In the genomic region with DNA sequence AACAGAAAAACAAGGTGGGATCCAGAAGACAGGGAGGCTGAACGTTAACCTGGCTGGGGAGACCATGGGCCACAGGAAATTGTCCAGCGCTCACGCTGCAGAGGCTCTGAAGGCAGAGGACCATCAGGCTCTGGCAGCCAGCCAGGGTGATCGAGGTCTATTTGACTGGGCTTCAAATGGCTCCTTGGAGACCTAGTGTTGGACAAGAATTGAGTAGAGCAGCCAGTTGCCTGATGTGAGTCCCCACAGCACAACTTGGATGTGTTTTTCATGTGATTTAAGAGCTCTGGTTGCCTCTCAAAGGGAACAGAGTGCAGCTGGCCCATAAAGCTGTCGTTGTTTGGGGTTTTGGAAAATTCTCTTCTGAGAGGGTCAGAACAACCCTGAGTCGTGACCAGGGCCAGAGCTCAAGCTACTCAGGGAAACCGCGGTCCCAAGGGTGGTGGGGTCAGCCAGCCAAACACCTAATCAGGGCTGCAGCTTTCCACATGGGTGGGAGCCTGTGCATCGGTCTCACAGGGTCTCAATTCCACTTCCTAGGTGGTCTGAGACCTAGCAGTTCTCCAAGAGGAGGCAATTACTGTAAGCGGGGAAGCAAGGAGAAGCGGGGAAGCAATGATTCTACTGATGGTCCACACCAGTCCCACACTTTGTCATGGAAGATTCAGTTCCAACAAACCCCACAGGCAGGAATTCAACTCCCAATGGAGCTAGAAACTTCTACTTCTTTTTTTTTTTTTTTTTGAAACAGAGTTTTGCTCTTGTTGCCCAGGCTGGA, we compare ENCODE assay signal across 1 cellular context.
TF ChIP-seq lines count a peak whose summit lies in the region.

No MANE protein-coding gene starts in this region.

TF ChIP-seq in GM23338, 12 proteins besides CTCF, POLR2A, EP300 and RAD21 (continued from another document):
- TF ChIP-seq, protein P1, sequence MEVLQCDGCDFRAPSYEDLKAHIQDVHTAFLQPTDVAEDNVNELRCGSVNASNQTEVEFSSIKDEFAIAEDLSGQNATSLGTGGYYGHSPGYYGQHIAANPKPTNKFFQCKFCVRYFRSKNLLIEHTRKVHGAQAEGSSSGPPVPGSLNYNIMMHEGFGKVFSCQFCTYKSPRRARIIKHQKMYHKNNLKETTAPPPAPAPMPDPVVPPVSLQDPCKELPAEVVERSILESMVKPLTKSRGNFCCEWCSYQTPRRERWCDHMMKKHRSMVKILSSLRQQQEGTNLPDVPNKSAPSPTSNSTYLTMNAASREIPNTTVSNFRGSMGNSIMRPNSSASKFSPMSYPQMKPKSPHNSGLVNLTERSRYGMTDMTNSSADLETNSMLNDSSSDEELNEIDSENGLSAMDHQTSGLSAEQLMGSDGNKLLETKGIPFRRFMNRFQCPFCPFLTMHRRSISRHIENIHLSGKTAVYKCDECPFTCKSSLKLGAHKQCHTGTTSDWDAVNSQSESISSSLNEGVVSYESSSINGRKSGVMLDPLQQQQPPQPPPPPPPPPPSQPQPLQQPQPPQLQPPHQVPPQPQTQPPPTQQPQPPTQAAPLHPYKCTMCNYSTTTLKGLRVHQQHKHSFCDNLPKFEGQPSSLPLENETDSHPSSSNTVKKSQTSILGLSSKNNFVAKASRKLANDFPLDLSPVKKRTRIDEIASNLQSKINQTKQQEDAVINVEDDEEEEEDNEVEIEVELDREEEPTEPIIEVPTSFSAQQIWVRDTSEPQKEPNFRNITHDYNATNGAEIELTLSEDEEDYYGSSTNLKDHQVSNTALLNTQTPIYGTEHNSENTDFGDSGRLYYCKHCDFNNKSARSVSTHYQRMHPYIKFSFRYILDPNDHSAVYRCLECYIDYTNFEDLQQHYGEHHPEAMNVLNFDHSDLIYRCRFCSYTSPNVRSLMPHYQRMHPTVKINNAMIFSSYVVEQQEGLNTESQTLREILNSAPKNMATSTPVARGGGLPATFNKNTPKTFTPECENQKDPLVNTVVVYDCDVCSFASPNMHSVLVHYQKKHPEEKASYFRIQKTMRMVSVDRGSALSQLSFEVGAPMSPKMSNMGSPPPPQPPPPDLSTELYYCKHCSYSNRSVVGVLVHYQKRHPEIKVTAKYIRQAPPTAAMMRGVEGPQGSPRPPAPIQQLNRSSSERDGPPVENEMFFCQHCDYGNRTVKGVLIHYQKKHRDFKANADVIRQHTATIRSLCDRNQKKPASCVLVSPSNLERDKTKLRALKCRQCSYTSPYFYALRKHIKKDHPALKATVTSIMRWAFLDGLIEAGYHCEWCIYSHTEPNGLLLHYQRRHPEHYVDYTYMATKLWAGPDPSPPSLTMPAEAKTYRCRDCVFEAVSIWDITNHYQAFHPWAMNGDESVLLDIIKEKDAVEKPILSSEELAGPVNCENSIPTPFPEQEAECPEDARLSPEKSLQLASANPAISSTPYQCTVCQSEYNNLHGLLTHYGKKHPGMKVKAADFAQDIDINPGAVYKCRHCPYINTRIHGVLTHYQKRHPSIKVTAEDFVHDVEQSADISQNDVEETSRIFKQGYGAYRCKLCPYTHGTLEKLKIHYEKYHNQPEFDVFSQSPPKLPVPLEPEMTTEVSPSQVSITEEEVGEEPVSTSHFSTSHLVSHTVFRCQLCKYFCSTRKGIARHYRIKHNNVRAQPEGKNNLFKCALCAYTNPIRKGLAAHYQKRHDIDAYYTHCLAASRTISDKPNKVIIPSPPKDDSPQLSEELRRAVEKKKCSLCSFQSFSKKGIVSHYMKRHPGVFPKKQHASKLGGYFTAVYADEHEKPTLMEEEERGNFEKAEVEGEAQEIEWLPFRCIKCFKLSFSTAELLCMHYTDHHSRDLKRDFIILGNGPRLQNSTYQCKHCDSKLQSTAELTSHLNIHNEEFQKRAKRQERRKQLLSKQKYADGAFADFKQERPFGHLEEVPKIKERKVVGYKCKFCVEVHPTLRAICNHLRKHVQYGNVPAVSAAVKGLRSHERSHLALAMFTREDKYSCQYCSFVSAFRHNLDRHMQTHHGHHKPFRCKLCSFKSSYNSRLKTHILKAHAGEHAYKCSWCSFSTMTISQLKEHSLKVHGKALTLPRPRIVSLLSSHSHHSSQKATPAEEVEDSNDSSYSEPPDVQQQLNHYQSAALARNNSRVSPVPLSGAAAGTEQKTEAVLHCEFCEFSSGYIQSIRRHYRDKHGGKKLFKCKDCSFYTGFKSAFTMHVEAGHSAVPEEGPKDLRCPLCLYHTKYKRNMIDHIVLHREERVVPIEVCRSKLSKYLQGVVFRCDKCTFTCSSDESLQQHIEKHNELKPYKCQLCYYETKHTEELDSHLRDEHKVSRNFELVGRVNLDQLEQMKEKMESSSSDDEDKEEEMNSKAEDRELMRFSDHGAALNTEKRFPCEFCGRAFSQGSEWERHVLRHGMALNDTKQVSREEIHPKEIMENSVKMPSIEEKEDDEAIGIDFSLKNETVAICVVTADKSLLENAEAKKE (CRISPR knock-in tag; IDR thresholded peaks at IDR 0.05), result no peak
- TF ChIP-seq ZNF114 (CRISPR knock-in tag; IDR thresholded peaks at IDR 0.05), result no peak
- no peak for TF ChIP-seq ETS1 (IDR thresholded peaks at IDR 0.05)
- TF ChIP-seq, protein P2, sequence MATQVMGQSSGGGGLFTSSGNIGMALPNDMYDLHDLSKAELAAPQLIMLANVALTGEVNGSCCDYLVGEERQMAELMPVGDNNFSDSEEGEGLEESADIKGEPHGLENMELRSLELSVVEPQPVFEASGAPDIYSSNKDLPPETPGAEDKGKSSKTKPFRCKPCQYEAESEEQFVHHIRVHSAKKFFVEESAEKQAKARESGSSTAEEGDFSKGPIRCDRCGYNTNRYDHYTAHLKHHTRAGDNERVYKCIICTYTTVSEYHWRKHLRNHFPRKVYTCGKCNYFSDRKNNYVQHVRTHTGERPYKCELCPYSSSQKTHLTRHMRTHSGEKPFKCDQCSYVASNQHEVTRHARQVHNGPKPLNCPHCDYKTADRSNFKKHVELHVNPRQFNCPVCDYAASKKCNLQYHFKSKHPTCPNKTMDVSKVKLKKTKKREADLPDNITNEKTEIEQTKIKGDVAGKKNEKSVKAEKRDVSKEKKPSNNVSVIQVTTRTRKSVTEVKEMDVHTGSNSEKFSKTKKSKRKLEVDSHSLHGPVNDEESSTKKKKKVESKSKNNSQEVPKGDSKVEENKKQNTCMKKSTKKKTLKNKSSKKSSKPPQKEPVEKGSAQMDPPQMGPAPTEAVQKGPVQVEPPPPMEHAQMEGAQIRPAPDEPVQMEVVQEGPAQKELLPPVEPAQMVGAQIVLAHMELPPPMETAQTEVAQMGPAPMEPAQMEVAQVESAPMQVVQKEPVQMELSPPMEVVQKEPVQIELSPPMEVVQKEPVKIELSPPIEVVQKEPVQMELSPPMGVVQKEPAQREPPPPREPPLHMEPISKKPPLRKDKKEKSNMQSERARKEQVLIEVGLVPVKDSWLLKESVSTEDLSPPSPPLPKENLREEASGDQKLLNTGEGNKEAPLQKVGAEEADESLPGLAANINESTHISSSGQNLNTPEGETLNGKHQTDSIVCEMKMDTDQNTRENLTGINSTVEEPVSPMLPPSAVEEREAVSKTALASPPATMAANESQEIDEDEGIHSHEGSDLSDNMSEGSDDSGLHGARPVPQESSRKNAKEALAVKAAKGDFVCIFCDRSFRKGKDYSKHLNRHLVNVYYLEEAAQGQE (IDR thresholded peaks at IDR 0.05; ENCODE audit: unreplicated experiment), result no peak
- no peak for TF ChIP-seq JUNB (IDR thresholded peaks at IDR 0.05; ENCODE audit: unreplicated experiment)
- no peak for TF ChIP-seq POLR2AphosphoS5 (IDR thresholded peaks at IDR 0.05; ENCODE audit: low read depth)
- no peak for TF ChIP-seq ZNF331 (CRISPR knock-in tag; IDR thresholded peaks at IDR 0.05; ENCODE audit: low read depth)
- TF ChIP-seq CREB1 (CRISPR knock-in tag; IDR thresholded peaks at IDR 0.05; ENCODE audit: low read depth), result no peak
